1 cellular context compared by ENCODE assay signal in the genomic region with DNA sequence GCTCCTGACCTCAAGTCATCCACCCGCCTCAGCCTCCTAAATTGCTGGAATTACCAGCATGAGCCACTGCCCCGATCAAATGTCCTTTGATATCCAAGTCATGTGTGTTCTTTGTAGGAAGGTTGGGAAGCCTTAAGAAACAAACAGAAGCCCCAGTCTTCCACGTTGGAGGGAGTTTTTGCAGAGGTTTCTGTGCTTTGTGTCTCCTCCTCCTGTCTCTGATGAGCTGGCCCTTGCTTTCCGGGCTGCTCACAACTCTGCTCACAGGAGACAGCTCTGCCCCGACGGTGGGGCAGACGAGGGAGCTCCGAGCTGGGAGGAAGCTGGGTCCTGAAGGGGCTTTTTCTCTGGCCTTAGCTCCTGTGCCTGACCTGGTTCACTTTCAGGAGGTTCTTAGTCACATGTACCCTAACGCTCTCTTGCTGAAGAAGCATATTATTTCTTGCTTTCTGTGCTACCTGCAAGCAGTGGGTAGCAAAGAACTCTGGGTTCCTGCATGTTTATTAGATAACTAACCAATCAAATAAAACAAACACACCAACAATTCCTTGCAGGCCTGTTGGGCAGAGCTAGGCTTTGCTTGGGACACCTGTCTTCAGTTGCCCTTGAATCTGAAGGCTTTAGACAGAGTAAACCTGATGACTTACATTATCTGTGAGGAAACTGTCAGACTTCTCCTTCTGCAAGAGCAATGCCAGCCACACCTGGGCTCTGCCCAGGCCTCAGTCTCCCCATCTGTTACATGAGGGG.
TF ChIP-seq lines count a peak whose summit lies in the region.

No MANE protein-coding gene starts in this region.

TF ChIP-seq in H1, 55 proteins besides CTCF, POLR2A, EP300 and RAD21 (continued from another document):
- TF ChIP-seq CBX5 (IDR thresholded peaks at IDR 0.05; ENCODE audit: low read depth, low read length) (no peak), GABPA (IDR thresholded peaks at IDR 0.05; ENCODE audit: borderline replicate concordance, insufficient read depth, low read length) (no peak), HDAC6 (IDR thresholded peaks at IDR 0.05; ENCODE audit: low read depth, low read length) (no peak), KDM4A (IDR thresholded peaks at IDR 0.05; ENCODE audit: low read depth, low read length, severe bottlenecking) (no peak), TAF1 (IDR thresholded peaks at IDR 0.05; ENCODE audit: low read depth, low read length) (no peak), ZNF274 (IDR thresholded peaks at IDR 0.05; ENCODE audit: borderline replicate concordance, extremely low read depth, low read length) (no peak), SAP30 (IDR thresholded peaks at IDR 0.05; ENCODE audit: insufficient read depth, insufficient replicate concordance, low read length) (no peak)
- TF ChIP-seq, protein P1, sequence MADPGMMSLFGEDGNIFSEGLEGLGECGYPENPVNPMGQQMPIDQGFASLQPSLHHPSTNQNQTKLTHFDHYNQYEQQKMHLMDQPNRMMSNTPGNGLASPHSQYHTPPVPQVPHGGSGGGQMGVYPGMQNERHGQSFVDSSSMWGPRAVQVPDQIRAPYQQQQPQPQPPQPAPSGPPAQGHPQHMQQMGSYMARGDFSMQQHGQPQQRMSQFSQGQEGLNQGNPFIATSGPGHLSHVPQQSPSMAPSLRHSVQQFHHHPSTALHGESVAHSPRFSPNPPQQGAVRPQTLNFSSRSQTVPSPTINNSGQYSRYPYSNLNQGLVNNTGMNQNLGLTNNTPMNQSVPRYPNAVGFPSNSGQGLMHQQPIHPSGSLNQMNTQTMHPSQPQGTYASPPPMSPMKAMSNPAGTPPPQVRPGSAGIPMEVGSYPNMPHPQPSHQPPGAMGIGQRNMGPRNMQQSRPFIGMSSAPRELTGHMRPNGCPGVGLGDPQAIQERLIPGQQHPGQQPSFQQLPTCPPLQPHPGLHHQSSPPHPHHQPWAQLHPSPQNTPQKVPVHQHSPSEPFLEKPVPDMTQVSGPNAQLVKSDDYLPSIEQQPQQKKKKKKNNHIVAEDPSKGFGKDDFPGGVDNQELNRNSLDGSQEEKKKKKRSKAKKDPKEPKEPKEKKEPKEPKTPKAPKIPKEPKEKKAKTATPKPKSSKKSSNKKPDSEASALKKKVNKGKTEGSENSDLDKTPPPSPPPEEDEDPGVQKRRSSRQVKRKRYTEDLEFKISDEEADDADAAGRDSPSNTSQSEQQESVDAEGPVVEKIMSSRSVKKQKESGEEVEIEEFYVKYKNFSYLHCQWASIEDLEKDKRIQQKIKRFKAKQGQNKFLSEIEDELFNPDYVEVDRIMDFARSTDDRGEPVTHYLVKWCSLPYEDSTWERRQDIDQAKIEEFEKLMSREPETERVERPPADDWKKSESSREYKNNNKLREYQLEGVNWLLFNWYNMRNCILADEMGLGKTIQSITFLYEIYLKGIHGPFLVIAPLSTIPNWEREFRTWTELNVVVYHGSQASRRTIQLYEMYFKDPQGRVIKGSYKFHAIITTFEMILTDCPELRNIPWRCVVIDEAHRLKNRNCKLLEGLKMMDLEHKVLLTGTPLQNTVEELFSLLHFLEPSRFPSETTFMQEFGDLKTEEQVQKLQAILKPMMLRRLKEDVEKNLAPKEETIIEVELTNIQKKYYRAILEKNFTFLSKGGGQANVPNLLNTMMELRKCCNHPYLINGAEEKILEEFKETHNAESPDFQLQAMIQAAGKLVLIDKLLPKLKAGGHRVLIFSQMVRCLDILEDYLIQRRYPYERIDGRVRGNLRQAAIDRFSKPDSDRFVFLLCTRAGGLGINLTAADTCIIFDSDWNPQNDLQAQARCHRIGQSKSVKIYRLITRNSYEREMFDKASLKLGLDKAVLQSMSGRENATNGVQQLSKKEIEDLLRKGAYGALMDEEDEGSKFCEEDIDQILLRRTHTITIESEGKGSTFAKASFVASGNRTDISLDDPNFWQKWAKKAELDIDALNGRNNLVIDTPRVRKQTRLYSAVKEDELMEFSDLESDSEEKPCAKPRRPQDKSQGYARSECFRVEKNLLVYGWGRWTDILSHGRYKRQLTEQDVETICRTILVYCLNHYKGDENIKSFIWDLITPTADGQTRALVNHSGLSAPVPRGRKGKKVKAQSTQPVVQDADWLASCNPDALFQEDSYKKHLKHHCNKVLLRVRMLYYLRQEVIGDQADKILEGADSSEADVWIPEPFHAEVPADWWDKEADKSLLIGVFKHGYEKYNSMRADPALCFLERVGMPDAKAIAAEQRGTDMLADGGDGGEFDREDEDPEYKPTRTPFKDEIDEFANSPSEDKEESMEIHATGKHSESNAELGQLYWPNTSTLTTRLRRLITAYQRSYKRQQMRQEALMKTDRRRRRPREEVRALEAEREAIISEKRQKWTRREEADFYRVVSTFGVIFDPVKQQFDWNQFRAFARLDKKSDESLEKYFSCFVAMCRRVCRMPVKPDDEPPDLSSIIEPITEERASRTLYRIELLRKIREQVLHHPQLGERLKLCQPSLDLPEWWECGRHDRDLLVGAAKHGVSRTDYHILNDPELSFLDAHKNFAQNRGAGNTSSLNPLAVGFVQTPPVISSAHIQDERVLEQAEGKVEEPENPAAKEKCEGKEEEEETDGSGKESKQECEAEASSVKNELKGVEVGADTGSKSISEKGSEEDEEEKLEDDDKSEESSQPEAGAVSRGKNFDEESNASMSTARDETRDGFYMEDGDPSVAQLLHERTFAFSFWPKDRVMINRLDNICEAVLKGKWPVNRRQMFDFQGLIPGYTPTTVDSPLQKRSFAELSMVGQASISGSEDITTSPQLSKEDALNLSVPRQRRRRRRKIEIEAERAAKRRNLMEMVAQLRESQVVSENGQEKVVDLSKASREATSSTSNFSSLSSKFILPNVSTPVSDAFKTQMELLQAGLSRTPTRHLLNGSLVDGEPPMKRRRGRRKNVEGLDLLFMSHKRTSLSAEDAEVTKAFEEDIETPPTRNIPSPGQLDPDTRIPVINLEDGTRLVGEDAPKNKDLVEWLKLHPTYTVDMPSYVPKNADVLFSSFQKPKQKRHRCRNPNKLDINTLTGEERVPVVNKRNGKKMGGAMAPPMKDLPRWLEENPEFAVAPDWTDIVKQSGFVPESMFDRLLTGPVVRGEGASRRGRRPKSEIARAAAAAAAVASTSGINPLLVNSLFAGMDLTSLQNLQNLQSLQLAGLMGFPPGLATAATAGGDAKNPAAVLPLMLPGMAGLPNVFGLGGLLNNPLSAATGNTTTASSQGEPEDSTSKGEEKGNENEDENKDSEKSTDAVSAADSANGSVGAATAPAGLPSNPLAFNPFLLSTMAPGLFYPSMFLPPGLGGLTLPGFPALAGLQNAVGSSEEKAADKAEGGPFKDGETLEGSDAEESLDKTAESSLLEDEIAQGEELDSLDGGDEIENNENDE (IDR thresholded peaks at IDR 0.05; ENCODE audit: insufficient replicate concordance, low read length): no peak
